3 cellular contexts compared by ENCODE assay signal in genomic region chr7:7477641-7478040, GRCh38.
TF ChIP-seq lines count a peak whose summit lies in the region.

No MANE protein-coding gene starts in this region.

TF ChIP-seq in WTC11, 78 proteins besides CTCF, POLR2A, EP300 and RAD21:
- 0 out of 2 replicates have a peak, but pooled peaks have one; percentile 31 for TF ChIP-seq NFYB (CRISPR knock-in tag; conservative IDR thresholded peaks at IDR 0.05; ENCODE audit: low read depth)

TF ChIP-seq in K562, 482 proteins besides CTCF, POLR2A, EP300 and RAD21:
- TF ChIP-seq RBM25 (IDR thresholded peaks at IDR 0.05; ENCODE audit: low read depth, low read length, severe bottlenecking) (peak; percentile 38), NFYB (IDR thresholded peaks at IDR 0.05; ENCODE audit: extremely low read depth, insufficient read length) (peak; percentile 79)

TF ChIP-seq in HepG2, 621 proteins besides CTCF, POLR2A, EP300 and RAD21:
- TF ChIP-seq NFYB (CRISPR knock-in tag; IDR thresholded peaks at IDR 0.05) = peak; percentile 51
